In the genomic region with DNA sequence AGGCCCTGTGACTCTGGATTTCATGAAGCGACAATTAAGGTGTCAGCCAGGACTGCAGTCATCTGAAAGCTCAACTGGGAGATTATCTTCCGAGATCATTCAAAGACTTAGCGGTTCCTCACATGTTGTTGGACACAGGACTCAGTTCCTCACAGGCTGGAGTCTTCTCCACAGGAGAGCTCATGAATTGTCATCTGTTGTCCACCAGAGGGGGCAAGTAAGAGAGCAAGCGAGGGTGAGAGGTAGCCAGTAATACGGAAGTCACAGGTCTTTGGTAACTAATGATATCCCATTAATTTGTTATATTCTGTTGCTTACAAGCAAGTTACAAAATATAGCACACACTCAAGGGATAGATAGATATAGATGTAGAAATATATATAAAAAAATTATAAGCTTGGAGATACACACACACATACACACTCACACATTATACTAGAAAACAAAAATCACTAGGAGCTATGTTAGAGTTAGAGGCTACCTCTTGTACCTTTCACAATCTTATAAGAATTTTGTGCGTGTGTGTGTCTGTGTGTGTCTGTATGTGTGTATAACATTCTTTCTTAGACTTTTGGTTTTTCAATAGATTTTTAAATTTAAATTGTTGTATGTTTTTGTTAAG, we compare ENCODE assay signal across 8 cellular contexts.
DNase-seq lines count a peak whose midpoint lies in the region; ATAC-seq and TF ChIP-seq lines count a peak whose summit lies in the region.

No MANE protein-coding gene starts in this region.

- H3K4me1 ChIP-seq in adrenal gland (replicated peaks in 1 of 2), result no peaks in the 10 kb centered on the region
- H3K4me1 ChIP-seq in lower lobe of right lung, result no peaks in the 10 kb centered on the region

- DNase-seq in A172 (ENCODE audit: low spot score) (peak; percentile 60), GM13976 (ENCODE audit: low spot score) (peak; percentile 16), NAMALWA (ENCODE audit: low spot score) (peak; percentile 77), adrenal gland (peak in 5 of 7 donors; percentile 20 to 32 (median 27)), lower lobe of right lung (no peak), ureter (ENCODE audit: low spot score) (no peak)
- no peak for DNase-seq in stimulated activated naive CD8-positive, alpha-beta T cell treated with anti-CD3 and anti-CD28 coated beads, Interleukin-15, Interleukin-2, amounts not matched to agents 100 U/mL and 50 U/mL, for 24 hours

- ATAC-seq in HG02759 (IDR thresholded peaks at IDR 0.05; ENCODE audit: unreplicated experiment) (peak; percentile 100), lower lobe of right lung (peak; percentile 70 to 85)
- ATAC-seq in stimulated activated naive CD8-positive, alpha-beta T cell treated with anti-CD3 and anti-CD28 coated beads, Interleukin-15, Interleukin-2, amounts not matched to agents 100 U/mL and 50 U/mL, for 24 hours, result no peak

- no peak for TF ChIP-seq POLR2A in adrenal gland (IDR thresholded peaks at IDR 0.05)

- H3K27ac ChIP-seq in adrenal gland (no peak overlapping the region), lower lobe of right lung (no peak overlapping the region)

- H3K4me3 ChIP-seq in adrenal gland (no peak overlapping the region), lower lobe of right lung (no peak overlapping the region)

- intact Hi-C loops in adrenal gland (cut with DNase I) (no loop called here), lower lobe of right lung (cut with DNase I) (no loop called here)

- TF ChIP-seq CTCF in GM13976 (IDR thresholded peaks at IDR 0.05; ENCODE audit: borderline replicate concordance, control extremely low read depth, extremely low read depth, insufficient read depth, missing control alignments) (peak; percentile 41), adrenal gland (IDR thresholded peaks at IDR 0.05) (peak; percentile 25 to 56 (median 48)), lower lobe of right lung (IDR thresholded peaks at IDR 0.05) (peak; percentile 42)

- H3K27me3 ChIP-seq in adrenal gland (no peaks in the 10 kb centered on the region), lower lobe of right lung (ENCODE audit: low read depth) (no peaks in the 10 kb centered on the region)

- H3K9me3 ChIP-seq in adrenal gland (replicated peaks in 1 of 3) (no peaks in the 10 kb centered on the region), lower lobe of right lung (no peaks in the 10 kb centered on the region)

- 30 to 44% (median 42%) methylated on average over 6 of the region's 6 CpGs for WGBS in adrenal gland, 4 donors

- H3K36me3 ChIP-seq in adrenal gland (replicated peaks in 1 of 2), result no peaks in the 10 kb centered on the region
- H3K36me3 ChIP-seq in lower lobe of right lung, result no peaks in the 10 kb centered on the region

- in situ Hi-C loops in GM13976 (cut with MboI; ENCODE audit: low sequenced_read_pairs, unreplicated experiment), result no loop called here

Comparison
In these comparisons a context has a peak if more than half of its experiments do, and no peak if none do; other contexts are left out.
1. DNase-seq: peak in A172 (single experiment), GM13976 (single experiment), NAMALWA (single experiment) and adrenal gland (5 of 7); none in lower lobe of right lung (single experiment), ureter (single experiment) and stimulated activated naive CD8-positive, alpha-beta T cell treated with anti-CD3 and anti-CD28 coated beads, Interleukin-15, Interleukin-2, amounts not matched to agents 100 U/mL and 50 U/mL, for 24 hours (single experiment).
2. Peak in every context shown above with its lines, with median percentiles within 50 percentile points of each other: CTCF ChIP-seq.